8 cellular contexts compared by ENCODE assay signal in the genomic region with DNA sequence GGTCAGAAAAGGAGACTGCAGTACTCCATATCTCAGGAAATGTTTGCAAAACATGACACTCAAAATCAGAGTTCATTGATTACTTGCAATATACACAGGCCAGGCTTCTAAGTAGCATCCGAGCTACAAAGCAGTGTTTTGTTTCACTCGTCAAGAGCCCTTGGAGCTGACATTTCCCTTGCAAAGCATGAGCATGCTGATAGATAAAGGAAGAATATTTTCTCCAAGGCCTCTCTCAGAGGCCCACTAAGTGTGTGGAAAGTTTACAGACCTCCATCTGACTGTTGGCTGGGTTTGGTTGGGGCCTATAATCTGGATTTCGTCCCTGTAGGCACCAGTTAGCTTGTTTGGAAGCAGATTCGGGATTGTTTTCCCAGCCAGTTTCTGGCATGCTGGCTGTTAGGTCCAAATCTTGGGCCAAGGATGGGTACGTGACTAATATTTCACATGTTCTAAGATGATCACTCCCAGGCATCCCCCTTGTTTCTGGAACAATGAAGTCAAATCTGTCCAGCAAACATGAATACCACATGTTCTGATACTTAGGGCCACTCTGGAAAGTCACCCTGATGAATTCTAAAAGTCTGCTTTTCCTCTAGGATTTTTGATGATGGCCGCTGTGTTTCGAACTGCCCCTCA.
"Had no signal": no experiment of that assay in that cellular context is flagged by ENCODE, and none has a peak within 500 bp of the region (broad histone marks: within the 10 kb centered on the region; RNA-seq: fewer than 3 reads in every experiment).

No MANE protein-coding gene starts in this region.

- H3K36me3 ChIP-seq: HAP-1 had no signal

- ATAC-seq: HCT116, HepG2 had no signal

- DNase-seq: GM23248, GOT3, H7, HFFc6 had no signal

- H3K4me1 ChIP-seq: HAP-1 had no signal

- H3K4me3 ChIP-seq: GM23248, HAP-1 had no signal

- H3K9me3 ChIP-seq: HAP-1 had no signal

- H3K27ac ChIP-seq: GM23248, HL-60 had no signal
